In the genomic region with DNA sequence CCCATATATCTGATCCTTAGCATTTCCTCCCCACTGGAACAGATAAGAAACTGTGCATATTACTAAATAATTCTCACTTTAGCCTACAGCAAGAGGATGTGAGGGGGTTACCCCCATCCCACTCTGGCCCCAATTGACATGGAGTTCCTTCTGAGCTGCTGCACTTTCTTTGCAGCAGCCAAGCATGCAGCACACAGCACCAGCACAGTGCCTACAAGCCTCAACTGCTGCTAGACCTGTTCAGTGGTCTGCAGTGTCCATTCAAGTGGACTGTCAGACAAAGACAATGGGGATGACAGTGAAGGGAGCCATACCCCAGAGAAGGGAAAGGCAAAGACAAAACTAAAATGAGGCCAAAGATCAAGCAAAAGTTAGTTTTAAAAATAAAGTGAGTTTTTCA, we compare ENCODE assay signal across 20 cellular contexts.
"Had no signal": no experiment of that assay in that cellular context is flagged by ENCODE, and none has a peak within 500 bp of the region (broad histone marks: within the 10 kb centered on the region; RNA-seq: fewer than 3 reads in every experiment).

No MANE protein-coding gene starts in this region.

- H3K27ac Mint-ChIP-seq: naive thymus-derived CD8-positive, alpha-beta T cell; progenitor cell of endocrine pancreas; type B pancreatic cell had no signal

- ATAC-seq: heart right ventricle; left lobe of liver; mucosa of descending colon; naive thymus-derived CD8-positive, alpha-beta T cell; pancreas; right cardiac atrium; stimulated activated naive CD8-positive, alpha-beta T cell treated with anti-CD3 and anti-CD28 coated beads, Interleukin-15, Interleukin-2, amounts not matched to agents 100 U/mL and 50 U/mL, for 24 hours had no signal

- DNase-seq: effector CD4-positive, alpha-beta T cell; heart right ventricle; hypothalamus; mammary epithelial cell; mucosa of descending colon; naive thymus-derived CD8-positive, alpha-beta T cell; occipital lobe; pancreas; right cardiac atrium; small intestine; stimulated activated CD4-positive, alpha-beta T cell treated with anti-CD3 and anti-CD28 coated beads, Interleukin-12 subunit alpha, Interleukin-12 subunit beta, amount 100 ng/mL, for 4 hours; stimulated activated CD4-positive, alpha-beta T cell treated with anti-CD3 and anti-CD28 coated beads, Interleukin-2, amount 100 ng/mL, for 48 hours; stimulated activated naive CD8-positive, alpha-beta T cell treated with anti-CD3 and anti-CD28 coated beads, Interleukin-15, Interleukin-2, amounts not matched to agents 100 U/mL and 50 U/mL, for 24 hours; thyroid gland had no signal

- H3K9me3 Mint-ChIP-seq: naive thymus-derived CD8-positive, alpha-beta T cell; neural crest cell; type B pancreatic cell had no signal

- H3K4me3 Mint-ChIP-seq: naive thymus-derived CD8-positive, alpha-beta T cell; neural crest cell; type B pancreatic cell had no signal

- H3K36me3 ChIP-seq: heart right ventricle, pancreas, suprapubic skin, thyroid gland had no signal

- H3K27ac ChIP-seq: coronary artery, heart right ventricle, pancreas, suprapubic skin, thyroid gland had no signal

- H3K9me3 ChIP-seq: heart right ventricle, mucosa of descending colon, pancreas, suprapubic skin, thyroid gland had no signal

- H3K27me3 Mint-ChIP-seq: progenitor cell of endocrine pancreas, type B pancreatic cell had no signal

- H3K4me3 ChIP-seq: coronary artery, heart right ventricle, mucosa of descending colon, pancreas, suprapubic skin, thyroid gland had no signal

- H3K4me1 ChIP-seq: heart right ventricle, pancreas, suprapubic skin, thyroid gland had no signal

- H3K27me3 ChIP-seq: heart right ventricle, pancreas, suprapubic skin, thyroid gland had no signal

- H3K36me3 Mint-ChIP-seq: naive thymus-derived CD8-positive, alpha-beta T cell; type B pancreatic cell had no signal
